ENCODE assay signal across 8 cellular contexts in the genomic region with DNA sequence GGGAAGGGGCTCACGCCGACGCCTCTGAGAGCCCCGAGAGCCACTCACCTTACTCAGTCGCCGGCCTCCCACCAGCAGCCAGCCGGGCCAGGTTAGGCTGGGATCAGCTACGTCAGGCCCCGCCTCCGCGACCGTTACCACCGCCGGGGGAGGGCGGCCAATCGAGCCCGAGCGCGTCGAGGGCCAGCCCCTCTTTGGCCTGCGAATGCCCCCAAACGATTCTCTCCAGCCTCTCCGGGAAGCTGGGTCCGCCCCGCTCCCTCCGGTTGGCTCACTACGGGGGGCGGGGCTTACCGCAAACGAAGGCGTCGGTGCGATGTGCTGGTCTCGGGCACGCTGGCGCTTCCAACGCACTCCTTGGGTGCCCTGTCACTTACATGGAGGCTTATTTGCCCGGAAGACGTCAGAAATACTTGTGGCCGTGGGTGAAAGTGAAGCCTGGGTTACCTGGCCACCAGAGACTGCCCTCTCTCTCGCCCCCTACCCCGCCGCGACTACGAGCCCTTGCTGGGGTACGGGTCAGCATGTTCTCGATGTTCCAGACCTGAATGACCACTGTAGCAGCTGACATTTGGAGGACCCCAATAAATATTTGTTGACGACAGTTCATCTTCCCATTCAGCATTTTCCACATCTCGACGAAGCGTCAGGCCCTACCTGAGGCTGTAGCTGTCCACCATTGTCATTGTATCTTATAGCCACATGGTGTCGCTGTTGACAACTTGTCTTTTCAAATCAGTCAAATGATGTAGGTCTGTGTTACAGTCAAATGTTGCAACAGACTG. TPM values are rescaled to one million over a fixed set of nuclear protein-coding genes. Genes with fewer than 3 reads are reported as not detected.
DNase-seq lines count a peak whose midpoint lies in the region; ATAC-seq and TF ChIP-seq lines count a peak whose summit lies in the region.

A gene with protein sequence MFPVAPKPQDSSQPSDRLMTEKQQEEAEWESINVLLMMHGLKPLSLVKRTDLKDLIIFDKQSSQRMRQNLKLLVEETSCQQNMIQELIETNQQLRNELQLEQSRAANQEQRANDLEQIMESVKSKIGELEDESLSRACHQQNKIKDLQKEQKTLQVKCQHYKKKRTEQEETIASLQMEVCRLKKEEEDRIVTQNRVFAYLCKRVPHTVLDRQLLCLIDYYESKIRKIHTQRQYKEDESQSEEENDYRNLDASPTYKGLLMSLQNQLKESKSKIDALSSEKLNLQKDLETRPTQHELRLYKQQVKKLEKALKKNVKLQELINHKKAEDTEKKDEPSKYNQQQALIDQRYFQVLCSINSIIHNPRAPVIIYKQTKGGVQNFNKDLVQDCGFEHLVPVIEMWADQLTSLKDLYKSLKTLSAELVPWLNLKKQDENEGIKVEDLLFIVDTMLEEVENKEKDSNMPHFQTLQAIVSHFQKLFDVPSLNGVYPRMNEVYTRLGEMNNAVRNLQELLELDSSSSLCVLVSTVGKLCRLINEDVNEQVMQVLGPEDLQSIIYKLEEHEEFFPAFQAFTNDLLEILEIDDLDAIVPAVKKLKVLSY (minus strand): TSS at position 111 of the 785 bp plus-strand sequence. CDS start 21,333 bp downstream, outside the sequence.

- H3K9me2 ChIP-seq in GM23338 (ENCODE audit: insufficient read depth) (0 out of 2 replicates have a peak, but pooled peaks cover 4% of the 10 kb centered on the region), Loucy (replicated peaks; ENCODE audit: low read depth, low read length) (no peaks in the 10 kb centered on the region)

- DNase-seq in ELR (ENCODE audit: low read depth) (peak; percentile 96), GM23338 (ENCODE audit: low spot score) (peak; percentile 98), osteoblast (ENCODE audit: insufficient read length, low spot score, missing footprints) (peak; percentile 95), thyroid gland (peak; percentile 98), NCI-H128 (lab: John Stamatoyannopoulos, UW; ENCODE audit: unreplicated experiment) (no peak)

- peaks cover 9% of the 10 kb centered on the region; the same call in 1 of the 2 replicates for H3K79me2 ChIP-seq in GM23338 (replicated peaks; ENCODE audit: insufficient read depth)
- H3K79me2 ChIP-seq in Loucy (ENCODE audit: insufficient read depth, low read length) = peaks cover 47% of the 10 kb centered on the region
- peaks cover 13% of the 10 kb centered on the region for H3K79me2 ChIP-seq in osteoblast (ENCODE audit: insufficient read depth, low read length)

- peak; percentile 95 for ATAC-seq in GM23338
- ATAC-seq in activated T-helper 17 cell treated with anti-CD3 and anti-CD28 coated beads, Interleukin-2, amount 50 U/mL, for 72 hours (replicated peaks) = peak; percentile 94
- peak; percentile 98 for ATAC-seq in gastroesophageal sphincter

- H3K4me3 Mint-ChIP-seq in GM23338 = peak within 1 kb of the TSS; percentile 91
- peak within 1 kb of the TSS; percentile 81 for H3K4me3 Mint-ChIP-seq in activated T-helper 17 cell treated with anti-CD3 and anti-CD28 coated beads, Interleukin-2, amount 50 U/mL, for 72 hours

- H3K4me3 ChIP-seq in GM23338 (peak within 1 kb of the TSS; percentile 81), Loucy (ENCODE audit: low read length, poor library complexity, severe bottlenecking) (peak within 1 kb of the TSS; percentile 91), gastroesophageal sphincter (peak within 1 kb of the TSS; percentile 79 to 91), osteoblast (ENCODE audit: insufficient read depth, low read length) (peak within 1 kb of the TSS; percentile 80), thyroid gland (replicated peaks in 1 of 3) (peak within 1 kb of the TSS; percentile 50 to 66 (median 59))

- H3K4me1 ChIP-seq in GM23338 (ENCODE audit: insufficient read depth) (peaks cover 19% of the 10 kb centered on the region), Loucy (ENCODE audit: insufficient read depth, low read length, poor library complexity, severe bottlenecking) (peaks cover 43% of the 10 kb centered on the region), gastroesophageal sphincter (peaks cover 0 to 20% (median 6%) of the 10 kb centered on the region in 3 donors), osteoblast (ENCODE audit: insufficient read depth, low read length) (peaks cover 5% of the 10 kb centered on the region), thyroid gland (peaks cover 5 to 16% of the 10 kb centered on the region in 2 donors)

- H3K27ac Mint-ChIP-seq in GM23338 = peak within 1 kb of the TSS; percentile 95
- H3K27ac Mint-ChIP-seq in activated T-helper 17 cell treated with anti-CD3 and anti-CD28 coated beads, Interleukin-2, amount 50 U/mL, for 72 hours = peak within 1 kb of the TSS; percentile 79

- H3F3A ChIP-seq in GM23338 (replicated peaks; ENCODE audit: low read depth) = no peaks in the 10 kb centered on the region
- peaks cover 2% of the 10 kb centered on the region; the same call in 1 of the 2 replicates for H3F3A ChIP-seq in Loucy (ENCODE audit: low read depth)

- no peaks in the 10 kb centered on the region for H3K36me3 Mint-ChIP-seq in GM23338 (ENCODE audit: low read depth)
- no peaks in the 10 kb centered on the region for H3K36me3 Mint-ChIP-seq in activated T-helper 17 cell treated with anti-CD3 and anti-CD28 coated beads, Interleukin-2, amount 50 U/mL, for 72 hours (ENCODE audit: low read depth)

- 0% methylated on average over 9 to 14 of the region's 52 CpGs for WGBS in gastroesophageal sphincter (ENCODE audit: low coverage in 1 of 2), 2 donors
- WGBS in thyroid gland, 2 donors = 0 to 1% methylated on average over 19 to 35 of the region's 52 CpGs

- H3K4me2 ChIP-seq in GM23338 (peak within 1 kb of the TSS; percentile 82), Loucy (ENCODE audit: low read depth, low read length, poor library complexity, severe bottlenecking) (peak within 1 kb of the TSS; percentile 95), osteoblast (ENCODE audit: insufficient read depth, low read length) (peak within 1 kb of the TSS; percentile 92)

- H3K27me3 Mint-ChIP-seq in GM23338 (ENCODE audit: insufficient read depth, low read depth, poor library complexity) = peaks cover 8% of the 10 kb centered on the region
- H3K27me3 Mint-ChIP-seq in activated T-helper 17 cell treated with anti-CD3 and anti-CD28 coated beads, Interleukin-2, amount 50 U/mL, for 72 hours = no peaks in the 10 kb centered on the region

- peak; percentile 95 to 98 for TF ChIP-seq CTCF in GM23338 (conservative IDR thresholded peaks at IDR 0.05; ENCODE audit: low read depth in 2 of 2)
- peak; percentile 88 for TF ChIP-seq CTCF in Loucy (conservative IDR thresholded peaks at IDR 0.05; ENCODE audit: low read length)
- peak; percentile 83 to 90 (median 86) for TF ChIP-seq CTCF in gastroesophageal sphincter (IDR thresholded peaks at IDR 0.05)
- peak; percentile 90 for TF ChIP-seq CTCF in osteoblast (IDR thresholded peaks at IDR 0.05; ENCODE audit: extremely low read depth, low read depth, low read length)
- peak; percentile 74 to 99 (median 88) for TF ChIP-seq CTCF in thyroid gland (IDR thresholded peaks at IDR 0.05)

- H3K9ac ChIP-seq in Loucy (ENCODE audit: low read depth, low read length, poor library complexity, severe bottlenecking) = peak within 1 kb of the TSS; percentile 85

- H3K9me3 ChIP-seq in Loucy (ENCODE audit: insufficient read depth, low read depth, low read length) (peaks cover 4% of the 10 kb centered on the region; the same call in 1 of the 2 replicates), gastroesophageal sphincter (no peaks in the 10 kb centered on the region), osteoblast (ENCODE audit: low read depth, low read length) (no peaks in the 10 kb centered on the region), thyroid gland (no peaks in the 10 kb centered on the region)

- peaks cover 4% of the 10 kb centered on the region; the same call in 1 of the 2 replicates for H3K36me3 ChIP-seq in GM23338 (ENCODE audit: insufficient read depth)
- no peaks in the 10 kb centered on the region for H3K36me3 ChIP-seq in Loucy (ENCODE audit: insufficient read depth, low read length)
- peaks cover 0 to 15% of the 10 kb centered on the region in 2 donors for H3K36me3 ChIP-seq in gastroesophageal sphincter
- peaks cover 12% of the 10 kb centered on the region for H3K36me3 ChIP-seq in osteoblast (ENCODE audit: insufficient read depth, low read length)
- H3K36me3 ChIP-seq in thyroid gland = no peaks in the 10 kb centered on the region

- H4K20me1 ChIP-seq in GM23338 (replicated peaks; ENCODE audit: insufficient read depth) (no peaks in the 10 kb centered on the region), Loucy (ENCODE audit: insufficient read depth, low read length, poor library complexity, severe bottlenecking) (peaks cover 12% of the 10 kb centered on the region), osteoblast (ENCODE audit: insufficient read depth, low read length) (no peaks in the 10 kb centered on the region)

- no peaks in the 10 kb centered on the region for H3K27me3 ChIP-seq in GM23338 (ENCODE audit: insufficient read depth)
- H3K27me3 ChIP-seq in Loucy (ENCODE audit: insufficient read depth, low read length, poor library complexity, severe bottlenecking) = no peaks in the 10 kb centered on the region
- H3K27me3 ChIP-seq in gastroesophageal sphincter = no peaks in the 10 kb centered on the region
- H3K27me3 ChIP-seq in osteoblast (ENCODE audit: insufficient read depth, low read length) = no peaks in the 10 kb centered on the region
- H3K27me3 ChIP-seq in thyroid gland = no peaks in the 10 kb centered on the region

- peaks cover 14% of the 10 kb centered on the region; the same call in 2 of the 3 replicates for H3K4me1 Mint-ChIP-seq in GM23338
- no peaks in the 10 kb centered on the region for H3K4me1 Mint-ChIP-seq in activated T-helper 17 cell treated with anti-CD3 and anti-CD28 coated beads, Interleukin-2, amount 50 U/mL, for 72 hours

- H2AFZ ChIP-seq in GM23338 (peak within 1 kb of the TSS; percentile 94), Loucy (ENCODE audit: low read length) (peak within 1 kb of the TSS; percentile 96), osteoblast (ENCODE audit: low read length) (peak within 1 kb of the TSS; percentile 99)

- intact Hi-C loops in thyroid gland (cut with DNase I) = no loop called here

- TF ChIP-seq EP300 in gastroesophageal sphincter (IDR thresholded peaks at IDR 0.05) = no peak

- TF ChIP-seq POLR2A in gastroesophageal sphincter (IDR thresholded peaks at IDR 0.05) (peak; percentile 91 to 94), thyroid gland (IDR thresholded peaks at IDR 0.05) (peak; percentile 85 to 98)

- H3K9me3 Mint-ChIP-seq in GM23338 = peaks cover 11% of the 10 kb centered on the region; the same call in 1 of the 3 replicates
- H3K9me3 Mint-ChIP-seq in activated T-helper 17 cell treated with anti-CD3 and anti-CD28 coated beads, Interleukin-2, amount 50 U/mL, for 72 hours = no peaks in the 10 kb centered on the region

- H3K27ac ChIP-seq in GM23338 (ENCODE audit: low read depth) = peak within 1 kb of the TSS; percentile 81
- peak within 1 kb of the TSS; percentile 92 to 98 (median 95) for H3K27ac ChIP-seq in gastroesophageal sphincter
- peak within 1 kb of the TSS; percentile 95 for H3K27ac ChIP-seq in osteoblast (ENCODE audit: low read depth, low read length)
- peak within 1 kb of the TSS; percentile 87 to 98 (median 92) for H3K27ac ChIP-seq in thyroid gland

RNA-seq across cellular contexts. Expression of the gene that starts here (rescaled TPM):
- total RNA-seq in GM23338 (2014; rRNA removed; shearing (Covaris generic)) = 24.9 and 28.8 TPM in 2 replicates
- polyA plus RNA-seq in GM23338 (2016; fragmentation: Nextera tagmentation; extraction: Ambion mirVana) = 21.5 and 31.4 TPM in 2 replicates
- 10 to 100 TPM in 1 of 2 donors, 1 to 10 TPM in 1; 5.6 to 10.6 TPM for total RNA-seq in activated T-helper 17 cell treated with anti-CD3 and anti-CD28 coated beads, Interleukin-2, amount 50 U/mL, for 72 hours
- total RNA-seq in gastroesophageal sphincter (10 to 100 TPM; 27.7 to 53.8 (median 43.5) TPM), osteoblast (36.5 and 51.0 TPM in 2 replicates), thyroid gland (100 to 1,000 TPM in 1 of 4 donors, 10 to 100 TPM in 3; 68.3 to 100 (median 71.9) TPM)
